ENCODE assay signal across 8 cellular contexts in genomic region chr17:78379134-78379497, GRCh38. TPM values are rescaled to one million over a fixed set of nuclear protein-coding genes. Genes with fewer than 3 reads are reported as not detected.
DNase-seq lines count a peak whose midpoint lies in the region; ATAC-seq lines count a peak whose summit lies in the region.

No MANE protein-coding gene starts in this region.

- no peaks in the 10 kb centered on the region for H3K9me3 Mint-ChIP-seq in activated naive CD4-positive, alpha-beta T cell treated with anti-CD3 and anti-CD28 coated beads, Interleukin-2, amount 50 U/mL, for 24 hours
- H3K9me3 Mint-ChIP-seq in activated naive CD8-positive, alpha-beta T cell treated with anti-CD3 and anti-CD28 coated beads, Interleukin-2, amount 10 ng/mL, durations not matched to agents 7 days and 5 days, result no peaks in the 10 kb centered on the region

- H3K9me3 ChIP-seq in iPS-20b (ENCODE audit: insufficient read depth, low read depth, low read length), result no peaks in the 10 kb centered on the region

- no peak overlapping the region for H3K27ac ChIP-seq in iPS-20b (ENCODE audit: low read length)

- no peaks in the 10 kb centered on the region for H3K27me3 ChIP-seq in iPS-20b (ENCODE audit: insufficient read depth, low read length)

- POLR2A ChIA-PET in activated naive CD8-positive, alpha-beta T cell treated with anti-CD3 and anti-CD28 coated beads, Interleukin-2, amount 10 ng/mL, durations not matched to agents 7 days and 5 days (lab: Charles Lee), result interaction anchor here (1.0 to 1.9 kb wide), 6 partner anchors 9 to 36 kb away, joined by 3 to 5 read pairs (median 4); no protein-coding TSS in a partner anchor

- peaks cover 7% of the 10 kb centered on the region for H3K36me3 ChIP-seq in iPS-20b (ENCODE audit: insufficient read depth, low read depth, low read length)

- DNase-seq in activated naive CD4-positive, alpha-beta T cell (lab: John Stamatoyannopoulos, UW), result no peak
- no peak for DNase-seq in activated naive CD8-positive, alpha-beta T cell treated with anti-CD3 and anti-CD28 coated beads, Interleukin-2, amount 10 ng/mL, durations not matched to agents 7 days and 5 days
- peak; percentile 56 for DNase-seq in stromal cell of bone marrow (ENCODE audit: low read depth)
- DNase-seq in iPS-NIHi7 (ENCODE audit: extremely low spot score), result no peak
- no peak for DNase-seq in nucleus accumbens (lab: John Stamatoyannopoulos, UW)

- peak overlapping the region; percentile 92 for H3K27ac Mint-ChIP-seq in activated naive CD4-positive, alpha-beta T cell treated with anti-CD3 and anti-CD28 coated beads, Interleukin-2, amount 50 U/mL, for 24 hours
- peak overlapping the region; percentile 92 for H3K27ac Mint-ChIP-seq in activated naive CD8-positive, alpha-beta T cell treated with anti-CD3 and anti-CD28 coated beads, Interleukin-2, amount 10 ng/mL, durations not matched to agents 7 days and 5 days

- H3K27me3 Mint-ChIP-seq in activated naive CD4-positive, alpha-beta T cell treated with anti-CD3 and anti-CD28 coated beads, Interleukin-2, amount 50 U/mL, for 24 hours, result no peaks in the 10 kb centered on the region
- H3K27me3 Mint-ChIP-seq in activated naive CD8-positive, alpha-beta T cell treated with anti-CD3 and anti-CD28 coated beads, Interleukin-2, amount 10 ng/mL, durations not matched to agents 7 days and 5 days, result peaks cover 3% of the 10 kb centered on the region

- peaks cover 8% of the 10 kb centered on the region for H3K36me3 Mint-ChIP-seq in activated naive CD4-positive, alpha-beta T cell treated with anti-CD3 and anti-CD28 coated beads, Interleukin-2, amount 50 U/mL, for 24 hours
- peaks cover 16% of the 10 kb centered on the region for H3K36me3 Mint-ChIP-seq in activated naive CD8-positive, alpha-beta T cell treated with anti-CD3 and anti-CD28 coated beads, Interleukin-2, amount 10 ng/mL, durations not matched to agents 7 days and 5 days

- peak overlapping the region; percentile 90 for H3K9ac ChIP-seq in iPS-20b (ENCODE audit: low read depth, low read length)

- no peak for ATAC-seq in activated naive CD8-positive, alpha-beta T cell treated with anti-CD3 and anti-CD28 coated beads, Interleukin-2, amount 10 ng/mL, durations not matched to agents 7 days and 5 days (ENCODE audit: low read depth)
- no peak for ATAC-seq in GM21423 (IDR thresholded peaks at IDR 0.05; ENCODE audit: unreplicated experiment)

- peaks cover 55% of the 10 kb centered on the region for H3K4me1 Mint-ChIP-seq in activated naive CD4-positive, alpha-beta T cell treated with anti-CD3 and anti-CD28 coated beads, Interleukin-2, amount 50 U/mL, for 24 hours
- H3K4me1 Mint-ChIP-seq in activated naive CD8-positive, alpha-beta T cell treated with anti-CD3 and anti-CD28 coated beads, Interleukin-2, amount 10 ng/mL, durations not matched to agents 7 days and 5 days, result peaks cover 36% of the 10 kb centered on the region

- H3K4me1 ChIP-seq in iPS-20b (ENCODE audit: insufficient read depth, low read length), result peaks cover 43% of the 10 kb centered on the region

- H3K4me3 Mint-ChIP-seq in activated naive CD4-positive, alpha-beta T cell treated with anti-CD3 and anti-CD28 coated beads, Interleukin-2, amount 50 U/mL, for 24 hours, result peak overlapping the region; percentile 86
- peak overlapping the region; percentile 95 for H3K4me3 Mint-ChIP-seq in activated naive CD8-positive, alpha-beta T cell treated with anti-CD3 and anti-CD28 coated beads, Interleukin-2, amount 10 ng/mL, durations not matched to agents 7 days and 5 days

- H3K4me3 ChIP-seq in iPS-20b (ENCODE audit: low read length), result peak overlapping the region; percentile 95

RNA-seq across cellular contexts. Expression of gene PGS1, which starts 0.7 kb away (rescaled TPM):
- 10 to 100 TPM; 70.2 to 73.2 TPM for total RNA-seq in activated naive CD8-positive, alpha-beta T cell treated with anti-CD3 and anti-CD28 coated beads, Interleukin-2, amount 10 ng/mL, durations not matched to agents 7 days and 5 days

RNA-seq across cellular contexts. Expression of gene SOCS3, which starts 19.2 kb away (rescaled TPM):
- 1 to 10 TPM; 6.6 to 6.7 TPM for total RNA-seq in activated naive CD8-positive, alpha-beta T cell treated with anti-CD3 and anti-CD28 coated beads, Interleukin-2, amount 10 ng/mL, durations not matched to agents 7 days and 5 days
